In the genomic region with DNA sequence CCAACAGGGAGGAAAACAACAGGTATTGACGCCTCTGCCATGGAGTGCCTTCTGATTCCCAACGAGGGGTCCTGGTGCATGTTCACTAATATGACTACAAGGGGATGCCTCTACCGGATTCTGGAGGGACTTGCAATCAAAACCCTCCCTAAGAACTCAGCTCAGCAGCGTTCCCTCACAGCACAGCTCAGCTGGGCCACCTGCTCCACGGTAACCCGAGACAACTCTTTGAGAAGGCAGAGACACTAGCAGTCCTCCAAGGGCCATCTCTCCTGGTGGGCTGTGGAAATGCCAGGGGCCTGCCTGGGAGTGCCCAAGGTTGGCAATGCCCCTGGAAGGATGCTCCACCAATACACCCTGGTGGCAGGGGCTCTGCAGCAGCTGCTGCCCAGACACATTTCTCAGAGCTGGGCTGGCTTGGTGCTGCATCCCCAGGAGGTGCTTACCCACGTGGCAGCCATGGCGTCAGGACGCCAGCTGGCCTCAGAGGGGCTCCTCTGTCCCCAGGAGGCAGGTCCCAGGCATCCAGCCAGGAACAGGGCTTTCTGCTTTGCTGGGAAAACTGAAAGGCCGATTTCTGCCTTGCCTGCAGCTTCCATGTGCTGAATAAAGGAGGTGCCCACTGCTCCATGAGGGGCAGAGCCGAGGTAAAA, we compare ENCODE assay signal across 13 cellular contexts. TPM values are rescaled to one million over a fixed set of nuclear protein-coding genes. Genes with fewer than 3 reads are reported as not detected.
DNase-seq lines count a peak whose midpoint lies in the region; ATAC-seq and TF ChIP-seq lines count a peak whose summit lies in the region.
"Had no signal": no experiment of that assay in that cellular context is flagged by ENCODE, and none has a peak within 500 bp of the region (broad histone marks: within the 10 kb centered on the region; RNA-seq: fewer than 3 reads in every experiment).

No MANE protein-coding gene starts in this region.

- no peaks in the 10 kb centered on the region for H3K27me3 ChIP-seq in right atrium auricular region
- H3K27me3 ChIP-seq in layer of hippocampus (ENCODE audit: control insufficient read depth, insufficient read depth, low read length) = no peaks in the 10 kb centered on the region
- H3K27me3 ChIP-seq in upper lobe of left lung = no peaks in the 10 kb centered on the region
- H3K27me3 ChIP-seq: breast epithelium, foreskin keratinocyte had no signal

- DNase-seq in Right ventricle myocardium superior (peak; percentile 65), right atrium auricular region (ENCODE audit: low spot score) (no peak), upper lobe of left lung (no peak), NCI-H2227 (lab: John Stamatoyannopoulos, UW; ENCODE audit: unreplicated experiment) (no peak)
- DNase-seq in activated naive CD4-positive, alpha-beta T cell treated with anti-CD3 and anti-CD28 coated beads, Interleukin-2, amount 10 ng/mL, durations not matched to agents 7 days and 5 days = no peak
- DNase-seq: foreskin keratinocyte, HCEC 1CT had no signal

- H3K27ac Mint-ChIP-seq in activated naive CD4-positive, alpha-beta T cell treated with anti-CD3 and anti-CD28 coated beads, Interleukin-2, amount 10 ng/mL, durations not matched to agents 7 days and 5 days = no peak overlapping the region

- no peak for TF ChIP-seq POLR2A in upper lobe of left lung (IDR thresholded peaks at IDR 0.05)

- no peak overlapping the region for H3K4me3 Mint-ChIP-seq in activated naive CD4-positive, alpha-beta T cell treated with anti-CD3 and anti-CD28 coated beads, Interleukin-2, amount 10 ng/mL, durations not matched to agents 7 days and 5 days

- H3K27me3 Mint-ChIP-seq in activated naive CD4-positive, alpha-beta T cell treated with anti-CD3 and anti-CD28 coated beads, Interleukin-2, amount 10 ng/mL, durations not matched to agents 7 days and 5 days = no peaks in the 10 kb centered on the region

- peaks cover 8% of the 10 kb centered on the region for H3K36me3 Mint-ChIP-seq in activated naive CD4-positive, alpha-beta T cell treated with anti-CD3 and anti-CD28 coated beads, Interleukin-2, amount 10 ng/mL, durations not matched to agents 7 days and 5 days

- H3K4me1 Mint-ChIP-seq in activated naive CD4-positive, alpha-beta T cell treated with anti-CD3 and anti-CD28 coated beads, Interleukin-2, amount 10 ng/mL, durations not matched to agents 7 days and 5 days = peaks cover 15% of the 10 kb centered on the region

- no peaks in the 10 kb centered on the region for H3K9me3 ChIP-seq in right atrium auricular region
- H3K9me3 ChIP-seq in upper lobe of left lung = no peaks in the 10 kb centered on the region
- H3K9me3 ChIP-seq: breast epithelium had no signal

- peak overlapping the region in 1 of 2 donors; percentile 29 for H3K27ac ChIP-seq in right atrium auricular region
- H3K27ac ChIP-seq in angular gyrus (ENCODE audit: low read depth, low read length) = peak overlapping the region; percentile 82
- peak overlapping the region; percentile 47 for H3K27ac ChIP-seq in layer of hippocampus (ENCODE audit: low read depth, low read length)
- no peak overlapping the region for H3K27ac ChIP-seq in upper lobe of left lung
- H3K27ac ChIP-seq: breast epithelium, foreskin keratinocyte had no signal

- H3K36me3 ChIP-seq in right atrium auricular region (no peaks in the 10 kb centered on the region), upper lobe of left lung (peaks cover 0 to 7% (median 0%) of the 10 kb centered on the region in 4 donors)
- H3K36me3 ChIP-seq: breast epithelium had no signal

- CTCF ChIA-PET in activated naive CD4-positive, alpha-beta T cell treated with anti-CD3 and anti-CD28 coated beads, Interleukin-2, amount 10 ng/mL, durations not matched to agents 7 days and 5 days (lab: Charles Lee) = no interaction called here

- H3K9me3 Mint-ChIP-seq in activated naive CD4-positive, alpha-beta T cell treated with anti-CD3 and anti-CD28 coated beads, Interleukin-2, amount 10 ng/mL, durations not matched to agents 7 days and 5 days = no peaks in the 10 kb centered on the region

- H3K4me3 ChIP-seq in right atrium auricular region (no peak overlapping the region), upper lobe of left lung (no peak overlapping the region)
- H3K4me3 ChIP-seq: breast epithelium, GM12878 had no signal

- no peak for TF ChIP-seq EP300 in upper lobe of left lung (IDR thresholded peaks at IDR 0.05)

- H3K4me1 ChIP-seq in right atrium auricular region (peaks cover 0 to 46% of the 10 kb centered on the region in 2 donors), upper lobe of left lung (peaks cover 0 to 9% (median 6%) of the 10 kb centered on the region in 4 donors)
- H3K4me1 ChIP-seq: breast epithelium, foreskin keratinocyte had no signal

- TF ChIP-seq CTCF in right atrium auricular region (IDR thresholded peaks at IDR 0.05) (no peak), upper lobe of left lung (IDR thresholded peaks at IDR 0.05) (no peak)

- intact Hi-C loops in Right ventricle myocardium superior (cut with DNase I) = no loop called here

- WGBS in upper lobe of left lung, 2 donors = 68 to 69% methylated on average over 6 to 11 of the region's 11 CpGs

- ATAC-seq in Right ventricle myocardium superior (ENCODE audit: poor library complexity) (peak; percentile 47), upper lobe of left lung (ENCODE audit: low FRiP score in 2 of 2) (no peak), GM18868 (IDR thresholded peaks at IDR 0.05; ENCODE audit: unreplicated experiment) (no peak)
- ATAC-seq: foreskin keratinocyte, GM12878 had no signal

RNA-seq across cellular contexts. Expression of a gene that starts 16.5 kb away (rescaled TPM):
- total RNA-seq in Right ventricle myocardium superior (45.2 TPM), right atrium auricular region (10 to 100 TPM; 29.6 to 42.9 TPM), upper lobe of left lung (10 to 100 TPM in 5 of 6 donors, 1 to 10 TPM in 1; 7.3 to 27.0 (median 21.9) TPM)

RNA-seq across cellular contexts. Expression of a gene that starts 34.0 kb away (rescaled TPM):
- total RNA-seq in Right ventricle myocardium superior (0.11 TPM), right atrium auricular region (under 1 TPM in 1 of 2 donors, not detected in 1; 0.24 TPM), upper lobe of left lung (1 to 10 TPM in 1 of 6 donors, under 1 TPM in 4, not detected in 1; 0.24 to 1.0 (median 0.46) TPM)
- total RNA-seq: breast epithelium, foreskin keratinocyte, HT1080 had no signal

RNA-seq across cellular contexts. Expression of a gene that starts 45.9 kb away (rescaled TPM):
- total RNA-seq in Right ventricle myocardium superior = 125 TPM
- 100 to 1,000 TPM in 1 of 2 donors, 10 to 100 TPM in 1; 98.7 to 101 TPM for total RNA-seq in right atrium auricular region
- total RNA-seq in upper lobe of left lung = 10 to 100 TPM; 22.0 to 93.9 (median 53.8) TPM

RNA-seq across cellular contexts. Expression of a gene that starts 47.7 kb away (rescaled TPM):
- total RNA-seq in Right ventricle myocardium superior (24.9 TPM), right atrium auricular region (10 to 100 TPM; 18.7 to 36.3 TPM), upper lobe of left lung (10 to 100 TPM; 34.4 to 80.7 (median 43.3) TPM)

Comparison
In these comparisons a context has a peak if more than half of its experiments do, and no peak if none do; other contexts are left out.
1. H3K27ac ChIP-seq: peak in angular gyrus (single experiment) and layer of hippocampus (single experiment); none in upper lobe of left lung (0 of 4).